In genomic region chr4:37948542-37948941, GRCh38 we compare ENCODE assay signal across 22 cellular contexts. TPM values are rescaled to one million over a fixed set of nuclear protein-coding genes. Genes with fewer than 3 reads are reported as not detected.
DNase-seq lines count a peak whose midpoint lies in the region; ATAC-seq and TF ChIP-seq lines count a peak whose summit lies in the region.
"Had no signal": no experiment of that assay in that cellular context is flagged by ENCODE, and none has a peak within 500 bp of the region (broad histone marks: within the 10 kb centered on the region; RNA-seq: fewer than 3 reads in every experiment).

No MANE protein-coding gene starts in this region.

- no peak overlapping the region for H3K9ac ChIP-seq in DND-41 (ENCODE audit: low read depth, low read length)
- H3K9ac ChIP-seq: KMS-11, parathyroid adenoma had no signal

- H3K36me3 Mint-ChIP-seq in naive B cell, result peaks cover 23 to 28% of the 10 kb centered on the region in 2 donors
- H3K36me3 Mint-ChIP-seq: brain, WTC11 had no signal

- TF ChIP-seq EP300 in gastroesophageal sphincter (IDR thresholded peaks at IDR 0.05), result no peak

- peaks cover 3% of the 10 kb centered on the region; the same call in 1 of the 2 replicates for H4K20me1 ChIP-seq in DND-41 (ENCODE audit: insufficient read depth, low read length)

- H3K36me3 ChIP-seq in DND-41 (ENCODE audit: insufficient read depth, low read length) (peaks cover 8% of the 10 kb centered on the region; the same call in 1 of the 2 replicates), gastroesophageal sphincter (peaks cover 0 to 10% of the 10 kb centered on the region in 2 donors)
- H3K36me3 ChIP-seq: SJSA1 had no signal

- no peak for TF ChIP-seq CTCF in DND-41 (IDR thresholded peaks at IDR 0.05; ENCODE audit: borderline replicate concordance, extremely low read depth, low read length, poor library complexity, severe bottlenecking)
- no peak for TF ChIP-seq CTCF in gastroesophageal sphincter (IDR thresholded peaks at IDR 0.05)

- no peak for TF ChIP-seq POLR2A in gastroesophageal sphincter (IDR thresholded peaks at IDR 0.05)

- H3K27ac ChIP-seq in DND-41 (ENCODE audit: low read length) (no peak overlapping the region), gastroesophageal sphincter (no peak overlapping the region), substantia nigra (ENCODE audit: low read depth, low read length, poor library complexity, severe bottlenecking) (no peak overlapping the region)
- H3K27ac ChIP-seq: KMS-11, parathyroid adenoma, SJSA1 had no signal

- H3K4me1 Mint-ChIP-seq in naive B cell, result peaks cover 36 to 68% (median 50%) of the 10 kb centered on the region in 3 donors

- H3K4me2 ChIP-seq in DND-41 (ENCODE audit: insufficient read depth, low read length), result no peak overlapping the region
- H3K4me2 ChIP-seq: KMS-11 had no signal

- H3K4me3 Mint-ChIP-seq in naive B cell, result peak overlapping the region in 1 of 8 donors; percentile 9
- H3K4me3 Mint-ChIP-seq: activated naive CD8-positive, alpha-beta T cell treated with anti-CD3 and anti-CD28 coated beads, Interleukin-2, amount 10 ng/mL, durations not matched to agents 7 days and 5 days; brain; stimulated activated naive CD8-positive, alpha-beta T cell treated with anti-CD3 and anti-CD28 coated beads, Interleukin-15, Interleukin-2, amounts not matched to agents 100 ng/mL and 50 ng/mL, for 24 hours; WTC11 had no signal

- H3K9me3 ChIP-seq in DND-41 (ENCODE audit: insufficient read depth, low read length, severe bottlenecking), result no peaks in the 10 kb centered on the region
- H3K9me3 ChIP-seq in gastroesophageal sphincter, result no peaks in the 10 kb centered on the region
- H3K9me3 ChIP-seq: SJSA1 had no signal

- H3K27me3 Mint-ChIP-seq in naive B cell, result no peaks in the 10 kb centered on the region
- H3K27me3 Mint-ChIP-seq: activated naive CD8-positive, alpha-beta T cell treated with anti-CD3 and anti-CD28 coated beads, Interleukin-2, amount 10 ng/mL, durations not matched to agents 7 days and 5 days; stimulated activated naive CD8-positive, alpha-beta T cell treated with anti-CD3 and anti-CD28 coated beads, Interleukin-15, Interleukin-2, amounts not matched to agents 100 ng/mL and 50 ng/mL, for 24 hours had no signal

- H3K27me3 ChIP-seq in DND-41 (ENCODE audit: insufficient read depth, low read length, poor library complexity) (no peaks in the 10 kb centered on the region), gastroesophageal sphincter (no peaks in the 10 kb centered on the region)
- H3K27me3 ChIP-seq: SJSA1 had no signal

- H3K9me3 Mint-ChIP-seq in naive B cell, result no peaks in the 10 kb centered on the region
- H3K9me3 Mint-ChIP-seq: stimulated activated naive CD8-positive, alpha-beta T cell treated with anti-CD3 and anti-CD28 coated beads, Interleukin-15, Interleukin-2, amounts not matched to agents 100 ng/mL and 50 ng/mL, for 24 hours had no signal

- DNase-seq in DND-41 (no peak), MV-4-11 (lab: John Stamatoyannopoulos, UW) (peak; percentile 25), naive B cell (peak; percentile 23), substantia nigra (lab: John Stamatoyannopoulos, UW) (no peak)
- DNase-seq in activated CD4-positive, alpha-beta T cell treated with anti-CD3 and anti-CD28 coated beads, Interleukin-2, amount 50 U/mL, for 1 hour, result no peak
- DNase-seq: activated naive CD8-positive, alpha-beta T cell treated with anti-CD3 and anti-CD28 coated beads, Interleukin-2, amount 10 ng/mL, durations not matched to agents 7 days and 5 days; hippocampal formation; islet precursor cell; NCI-H2107; stimulated activated CD4-positive, alpha-beta T cell treated with anti-CD3 and anti-CD28 coated beads, Interleukin-1b, Interleukin-23, amount 100 ng/mL, for 48 hours; trophoblast cell had no signal

- H3K4me1 ChIP-seq in DND-41 (ENCODE audit: insufficient read depth, low read length), result no peaks in the 10 kb centered on the region
- peaks cover 0 to 11% (median 0%) of the 10 kb centered on the region in 3 donors for H3K4me1 ChIP-seq in gastroesophageal sphincter
- H3K4me1 ChIP-seq: parathyroid adenoma had no signal

- 0 out of 2 replicates have a peak, but pooled peaks cover 4% of the 10 kb centered on the region for H3K79me2 ChIP-seq in DND-41 (ENCODE audit: insufficient read depth, low read length)
- H3K79me2 ChIP-seq: parathyroid adenoma had no signal

- 72 to 86% methylated on average over 3 to 4 of the region's 4 CpGs for WGBS in gastroesophageal sphincter (ENCODE audit: low coverage in 1 of 2), 2 donors

- peak overlapping the region in 2 of 6 donors; percentile 21 to 22 for H3K27ac Mint-ChIP-seq in naive B cell
- H3K27ac Mint-ChIP-seq: activated naive CD8-positive, alpha-beta T cell treated with anti-CD3 and anti-CD28 coated beads, Interleukin-2, amount 10 ng/mL, durations not matched to agents 7 days and 5 days; brain; WTC11 had no signal

- H3K4me3 ChIP-seq in DND-41 (ENCODE audit: low read depth in 1 of 2, low read length in 2 of 2) (no peak overlapping the region), gastroesophageal sphincter (no peak overlapping the region)
- H3K4me3 ChIP-seq: lung, SJSA1 had no signal

- 0 out of 3 replicates have a peak, but pooled peaks have one; percentile 47 for ATAC-seq in DND-41 (ENCODE audit: insufficient read depth, low read depth)
- peak; percentile 51 for ATAC-seq in GM19043 (IDR thresholded peaks at IDR 0.05; ENCODE audit: low read depth, unreplicated experiment)
- ATAC-seq in naive B cell (ENCODE audit: low read depth in 2 of 2), result peak; percentile 79 to 85
- ATAC-seq in gastroesophageal sphincter, result no peak
- no peak for ATAC-seq in HG03175 (IDR thresholded peaks at IDR 0.05; ENCODE audit: unreplicated experiment)
- ATAC-seq: WTC11 had no signal

- H2AFZ ChIP-seq in DND-41 (ENCODE audit: low read depth, low read length), result no peak overlapping the region
- H2AFZ ChIP-seq: parathyroid adenoma had no signal

RNA-seq across cellular contexts. Expression of gene PTTG2, which starts 11.7 kb away (rescaled TPM):
- polyA plus RNA-seq in naive B cell (ENCODE audit: low read depth in 6 of 6), result 1 to 10 TPM in 1 of 6 donors, under 1 TPM in 3, not detected in 2; 0.51 to 1.4 (median 0.84) TPM
- total RNA-seq in gastroesophageal sphincter, result 1 to 10 TPM in 2 of 4 donors, under 1 TPM in 1, not detected in 1; 0.62 to 3.5 (median 2.5) TPM
- total RNA-seq: Daoy, SJSA1 had no signal

RNA-seq across cellular contexts. Expression of gene TBC1D1, which starts 57.7 kb away (rescaled TPM):
- polyA plus RNA-seq in naive B cell (ENCODE audit: low read depth in 6 of 6), result 10 to 100 TPM; 44.3 to 89.6 (median 62.5) TPM
- 100 to 1,000 TPM; 190 to 279 (median 241) TPM for total RNA-seq in gastroesophageal sphincter

Comparison
In these comparisons a context has a peak if more than half of its experiments do, and no peak if none do; other contexts are left out.
1. ATAC-seq: peak in DND-41 (single experiment), GM19043 (single experiment) and naive B cell (2 of 2); none in gastroesophageal sphincter (single experiment) and HG03175 (single experiment).
2. DNase-seq: peak in MV-4-11 (single experiment) and naive B cell (single experiment); none in DND-41 (single experiment), activated CD4-positive, alpha-beta T cell treated with anti-CD3 and anti-CD28 coated beads, Interleukin-2, amount 50 U/mL, for 1 hour (single experiment) and substantia nigra (0 of 49).